19 cellular contexts compared by ENCODE assay signal in genomic region chr4:25532579-25532978, GRCh38.
DNase-seq lines count a peak whose midpoint lies in the region; ATAC-seq and TF ChIP-seq lines count a peak whose summit lies in the region.
"Had no signal": no experiment of that assay in that cellular context is flagged by ENCODE, and none has a peak within 500 bp of the region (broad histone marks: within the 10 kb centered on the region; RNA-seq: fewer than 3 reads in every experiment).

No MANE protein-coding gene starts in this region.

- TF ChIP-seq CTCF in WTC11 (IDR thresholded peaks at IDR 0.05) (no peak), foreskin keratinocyte (conservative IDR thresholded peaks at IDR 0.05) (no peak), breast epithelium (IDR thresholded peaks at IDR 0.05) (no peak)

- CTCF ChIA-PET in WTC11 (lab: Charles Lee), result interaction anchor here (2.2 kb wide), 1 partner anchor 91 kb away, joined by 13 read pairs; no protein-coding TSS in a partner anchor

- no peak overlapping the region for H3K27ac Mint-ChIP-seq in WTC11
- H3K27ac Mint-ChIP-seq: CD4-positive, alpha-beta T cell had no signal

- peaks cover 58% of the 10 kb centered on the region for H3K27me3 Mint-ChIP-seq in WTC11 (ENCODE audit: low read depth)

- POLR2A ChIA-PET in WTC11 (lab: Charles Lee), result no interaction called here

- no peak for TF ChIP-seq POLR2A in breast epithelium (IDR thresholded peaks at IDR 0.05)

- intact Hi-C loops in breast epithelium (cut with DNase I; ENCODE audit: low total_unique reads), result no loop called here

- no peak overlapping the region for H3K4me3 Mint-ChIP-seq in WTC11
- H3K4me3 Mint-ChIP-seq: CD4-positive, alpha-beta T cell; H9 had no signal

- ATAC-seq in WTC11 (no peak), foreskin keratinocyte (peak; percentile 46), GM18520 (IDR thresholded peaks at IDR 0.05; ENCODE audit: unreplicated experiment) (no peak), GM19455 (IDR thresholded peaks at IDR 0.05; ENCODE audit: unreplicated experiment) (no peak)

- DNase-seq in activated CD4-positive, alpha-beta T cell treated with anti-CD3 and anti-CD28 coated beads for 48 hours, result peak; percentile 6
- no peak for DNase-seq in activated CD4-positive, alpha-beta T cell treated with anti-CD3 and anti-CD28 coated beads for 4 hours
- DNase-seq in Ammon's horn (ENCODE audit: low spot score) (peak; percentile 12), WTC11 (ENCODE audit: low spot score) (no peak), foreskin keratinocyte (peak in 1 of 2 donors; percentile 53), breast epithelium (ENCODE audit: low spot score in 2 of 2) (no peak)
- DNase-seq: 8988T; Caco-2; CD4-positive, alpha-beta T cell; GDM1; H9; KG1; MV-4-11; NCI-H1694 treated with DMSO at 0.1 percent for 48 hours; NCI-H510A; NCI-H774; SHP77 had no signal

- H3K4me3 ChIP-seq in breast epithelium, result no peak overlapping the region

- no peaks in the 10 kb centered on the region for H3K36me3 ChIP-seq in breast epithelium

- no peaks in the 10 kb centered on the region for H3K4me1 ChIP-seq in foreskin keratinocyte
- no peaks in the 10 kb centered on the region for H3K4me1 ChIP-seq in breast epithelium
- H3K4me1 ChIP-seq: Caco-2 had no signal

- H3K27me3 ChIP-seq in foreskin keratinocyte (no peaks in the 10 kb centered on the region), breast epithelium (no peaks in the 10 kb centered on the region)

- peaks cover 3% of the 10 kb centered on the region; the same call in 1 of the 2 replicates for H3K9me3 Mint-ChIP-seq in WTC11
- H3K9me3 Mint-ChIP-seq: CD4-positive, alpha-beta T cell had no signal

- H3K36me3 Mint-ChIP-seq in WTC11, result no peaks in the 10 kb centered on the region

- no peaks in the 10 kb centered on the region for H3K9me3 ChIP-seq in breast epithelium
- H3K9me3 ChIP-seq: Caco-2 had no signal

- H3K27ac ChIP-seq in foreskin keratinocyte (no peak overlapping the region), breast epithelium (no peak overlapping the region)

- peaks cover 18% of the 10 kb centered on the region for H3K4me1 Mint-ChIP-seq in WTC11

TF ChIP-seq in WTC11, 78 proteins besides CTCF, POLR2A, EP300 and RAD21:
- TF ChIP-seq AR (CRISPR knock-in tag; IDR thresholded peaks at IDR 0.05), result no peak
- peak; percentile 27; the same call in 1 of the 2 replicates for TF ChIP-seq ZNF121 (CRISPR knock-in tag; IDR thresholded peaks at IDR 0.05)
- TF ChIP-seq HMGXB4 (CRISPR knock-in tag; IDR thresholded peaks at IDR 0.05), result no peak

Comparison
In these comparisons a context has a peak if more than half of its experiments do, and no peak if none do; other contexts are left out.
1. DNase-seq: peak in activated CD4-positive, alpha-beta T cell treated with anti-CD3 and anti-CD28 coated beads for 48 hours (single experiment) and Ammon's horn (single experiment); none in activated CD4-positive, alpha-beta T cell treated with anti-CD3 and anti-CD28 coated beads for 4 hours (0 of 2), WTC11 (single experiment) and breast epithelium (0 of 2).